ENCODE assay signal across 7 cellular contexts in genomic region chr15:90143176-90143655, GRCh38. TPM values are rescaled to one million over a fixed set of nuclear protein-coding genes. Genes with fewer than 3 reads are reported as not detected.
DNase-seq lines count a peak whose midpoint lies in the region; ATAC-seq and TF ChIP-seq lines count a peak whose summit lies in the region.

No MANE protein-coding gene starts in this region.

- H2BK12ac ChIP-seq in trophoblast cell (ENCODE audit: low read length), result peak overlapping the region; percentile 54

- peak; percentile 55 for ATAC-seq in gastroesophageal sphincter

- H3K4me1 ChIP-seq in Peyer's patch (peaks cover 0 to 7% (median 0%) of the 10 kb centered on the region in 4 donors), gastroesophageal sphincter (peaks cover 0 to 25% (median 7%) of the 10 kb centered on the region in 3 donors), trophoblast cell (ENCODE audit: control insufficient read depth in 1 of 2, insufficient read depth in 2 of 2, low read length in 2 of 2) (peaks cover 11 to 12% of the 10 kb centered on the region in 2 experiments)

- H2AFZ ChIP-seq in trophoblast cell (ENCODE audit: insufficient read depth, low read length, poor library complexity), result peak overlapping the region; percentile 17

- DNase-seq in GM12865 (ENCODE audit: low read depth) (peak; percentile 86), HT-29 (ENCODE audit: low spot score) (peak; percentile 92), Peyer's patch (peak; percentile 57 to 86 (median 85)), activated T-helper 1 cell treated with Interleukin-2 at 50 U/mL for 16 hours (ENCODE audit: low read depth) (peak; percentile 33), trophoblast cell (peak; percentile 97 to 98), T1000 (lab: John Stamatoyannopoulos, UW) (no peak)

- H2AK5ac ChIP-seq in trophoblast cell (ENCODE audit: low read length), result no peak overlapping the region

- peaks cover 0 to 4% (median 0%) of the 10 kb centered on the region in 4 donors for H3K9me3 ChIP-seq in Peyer's patch
- no peaks in the 10 kb centered on the region for H3K9me3 ChIP-seq in gastroesophageal sphincter
- H3K9me3 ChIP-seq in trophoblast cell (ENCODE audit: insufficient read depth, low read depth, low read length), result peaks cover 5% of the 10 kb centered on the region

- no peak overlapping the region for H3K14ac ChIP-seq in trophoblast cell (ENCODE audit: low read length)

- no peak overlapping the region for H3K4ac ChIP-seq in trophoblast cell (ENCODE audit: low read depth, low read length)

- H3K27ac ChIP-seq in Peyer's patch, result no peak overlapping the region
- H3K27ac ChIP-seq in gastroesophageal sphincter, result peak overlapping the region in 2 of 4 donors; percentile 37 to 45
- H3K27ac ChIP-seq in trophoblast cell (ENCODE audit: low read depth, low read length), result no peak overlapping the region

- H3K79me1 ChIP-seq in trophoblast cell (ENCODE audit: low read length), result peaks cover 2% of the 10 kb centered on the region

- H2BK5ac ChIP-seq in trophoblast cell (ENCODE audit: low read depth, low read length, poor library complexity), result no peak overlapping the region

- H4K91ac ChIP-seq in trophoblast cell (ENCODE audit: low read depth, low read length), result peak overlapping the region; percentile 19

- H3K4me2 ChIP-seq in trophoblast cell (ENCODE audit: low read length), result no peak overlapping the region

- peak overlapping the region; percentile 12 for H4K12ac ChIP-seq in trophoblast cell (ENCODE audit: low read depth, low read length)

- H3K4me3 ChIP-seq in GM12865 (ENCODE audit: low read depth, low read length) (no peak overlapping the region), Peyer's patch (no peak overlapping the region), gastroesophageal sphincter (no peak overlapping the region), trophoblast cell (ENCODE audit: low read depth, low read length) (no peak overlapping the region)

- WGBS in gastroesophageal sphincter (ENCODE audit: low coverage in 1 of 2), 2 donors, result 40 to 80% methylated on average over 1 to 8 of the region's 12 CpGs
- whole genome bisulfite sequencing in trophoblast cell (ENCODE audit: extremely low coverage, insufficient coverage, insufficient read length), result no CpG with 5 or more reads among the region's 12 CpGs

- H3K79me2 ChIP-seq in trophoblast cell (ENCODE audit: control insufficient read depth, insufficient read depth, low read length, poor library complexity), result no peaks in the 10 kb centered on the region

- TF ChIP-seq POLR2A in Peyer's patch (IDR thresholded peaks at IDR 0.05), result peak in 1 of 2 donors; percentile 15
- TF ChIP-seq POLR2A in gastroesophageal sphincter (IDR thresholded peaks at IDR 0.05), result no peak

- H3K36me3 ChIP-seq in Peyer's patch (no peaks in the 10 kb centered on the region), gastroesophageal sphincter (no peaks in the 10 kb centered on the region), trophoblast cell (ENCODE audit: control insufficient read depth in 1 of 2, insufficient read depth in 2 of 2, low read length in 2 of 2) (no peaks in the 10 kb centered on the region)

- TF ChIP-seq CTCF in GM12865 (IDR thresholded peaks at IDR 0.05; ENCODE audit: insufficient read depth, low read depth, low read length, missing control alignments) (peak; percentile 85), Peyer's patch (IDR thresholded peaks at IDR 0.05) (peak; percentile 18 to 87 (median 75)), gastroesophageal sphincter (IDR thresholded peaks at IDR 0.05) (peak in 3 of 4 experiments; percentile 38 to 68 (median 42))

- H3K27me3 ChIP-seq in Peyer's patch (no peaks in the 10 kb centered on the region), gastroesophageal sphincter (no peaks in the 10 kb centered on the region), trophoblast cell (ENCODE audit: insufficient read depth, low read length) (no peaks in the 10 kb centered on the region)

- no peak overlapping the region for H3K23ac ChIP-seq in trophoblast cell (ENCODE audit: low read length)

- H3K9ac ChIP-seq in trophoblast cell (ENCODE audit: low read length), result no peak overlapping the region

- H2BK120ac ChIP-seq in trophoblast cell (ENCODE audit: insufficient read depth, low read length, poor library complexity), result peak overlapping the region; percentile 11

- no peak overlapping the region for H4K8ac ChIP-seq in trophoblast cell (ENCODE audit: low read depth, low read length)

- no peak for TF ChIP-seq EP300 in gastroesophageal sphincter (IDR thresholded peaks at IDR 0.05)

- peak overlapping the region; percentile 68 for H3K18ac ChIP-seq in trophoblast cell (ENCODE audit: low read length)

RNA-seq across cellular contexts. Expression of gene IDH2, which starts 40.9 kb away (rescaled TPM):
- total RNA-seq in HT-29 (2014; rRNA removed; shearing (Covaris generic)), result 177 and 202 TPM in 2 replicates
- total RNA-seq in Peyer's patch (100 to 1,000 TPM in 3 of 4 donors, 10 to 100 TPM in 1; 89.9 to 184 (median 119) TPM), gastroesophageal sphincter (100 to 1,000 TPM in 3 of 4 donors, 10 to 100 TPM in 1; 45.2 to 289 (median 132) TPM)
- 108 and 113 TPM in 2 replicates for polyA plus RNA-seq in trophoblast cell (2013)

RNA-seq across cellular contexts. Expression of gene SEMA4B, which starts 57.9 kb away (rescaled TPM):
- 198 and 272 TPM in 2 replicates for total RNA-seq in HT-29 (2014; rRNA removed; shearing (Covaris generic))
- total RNA-seq in Peyer's patch, result 100 to 1,000 TPM in 2 of 4 donors, 10 to 100 TPM in 2; 63.2 to 147 (median 91.3) TPM
- total RNA-seq in gastroesophageal sphincter, result 10 to 100 TPM; 18.7 to 44.9 (median 41.9) TPM
- 20.8 and 21.0 TPM in 2 replicates for polyA plus RNA-seq in trophoblast cell (2013)
